Comparison of ENCODE assay signal across 1 cellular context in the genomic region with DNA sequence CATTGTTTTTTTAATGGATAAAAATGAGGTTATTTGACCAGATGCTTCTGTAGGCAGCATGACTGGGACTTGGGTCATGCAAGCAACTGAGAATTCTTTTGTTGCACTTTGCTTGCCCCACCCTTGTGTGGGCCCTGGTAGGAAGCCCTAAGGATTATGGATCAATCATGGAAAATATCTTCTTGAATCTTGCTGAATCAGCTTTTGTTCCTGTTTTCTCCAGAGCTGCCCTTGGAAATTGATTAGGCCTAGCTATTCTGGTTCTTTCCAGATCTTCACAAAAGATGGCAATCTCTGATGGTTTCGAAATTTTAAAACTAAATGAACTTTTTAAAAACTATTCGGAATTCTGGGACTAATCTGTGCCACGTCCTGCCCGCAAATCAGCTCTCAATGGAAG.
TF ChIP-seq lines count a peak whose summit lies in the region.

No MANE protein-coding gene starts in this region.

TF ChIP-seq in HepG2, 621 proteins besides CTCF, POLR2A, EP300 and RAD21 (continued from another document):
- TF ChIP-seq, protein P1, sequence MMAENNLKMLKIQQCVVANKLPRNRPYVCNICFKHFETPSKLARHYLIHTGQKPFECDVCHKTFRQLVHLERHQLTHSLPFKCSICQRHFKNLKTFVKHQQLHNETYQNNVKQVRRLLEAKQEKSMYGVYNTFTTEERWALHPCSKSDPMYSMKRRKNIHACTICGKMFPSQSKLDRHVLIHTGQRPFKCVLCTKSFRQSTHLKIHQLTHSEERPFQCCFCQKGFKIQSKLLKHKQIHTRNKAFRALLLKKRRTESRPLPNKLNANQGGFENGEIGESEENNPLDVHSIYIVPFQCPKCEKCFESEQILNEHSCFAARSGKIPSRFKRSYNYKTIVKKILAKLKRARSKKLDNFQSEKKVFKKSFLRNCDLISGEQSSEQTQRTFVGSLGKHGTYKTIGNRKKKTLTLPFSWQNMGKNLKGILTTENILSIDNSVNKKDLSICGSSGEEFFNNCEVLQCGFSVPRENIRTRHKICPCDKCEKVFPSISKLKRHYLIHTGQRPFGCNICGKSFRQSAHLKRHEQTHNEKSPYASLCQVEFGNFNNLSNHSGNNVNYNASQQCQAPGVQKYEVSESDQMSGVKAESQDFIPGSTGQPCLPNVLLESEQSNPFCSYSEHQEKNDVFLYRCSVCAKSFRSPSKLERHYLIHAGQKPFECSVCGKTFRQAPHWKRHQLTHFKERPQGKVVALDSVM (CRISPR knock-in tag; IDR thresholded peaks at IDR 0.05) = no peak
- no peak for TF ChIP-seq NFE2 (CRISPR knock-in tag; IDR thresholded peaks at IDR 0.05)
